In the genomic region with DNA sequence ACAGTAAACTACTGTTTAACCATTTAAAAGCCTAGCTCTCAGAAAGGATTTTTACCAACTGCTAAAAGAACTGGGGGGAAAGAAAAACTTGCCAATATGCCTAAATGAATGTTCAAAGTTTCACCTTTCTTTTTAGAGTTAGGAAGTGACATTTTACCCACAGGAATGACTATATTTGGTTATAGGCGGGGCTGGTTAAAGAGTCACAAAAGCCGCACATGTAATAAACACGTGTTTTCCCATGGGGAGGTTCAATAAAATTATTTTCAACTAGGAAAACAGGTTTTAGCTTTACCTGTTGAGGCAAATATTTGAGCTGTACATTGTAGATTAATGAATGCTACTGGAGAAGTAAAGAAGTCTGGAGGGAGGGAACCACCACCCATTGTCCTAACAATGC, we compare ENCODE assay signal across 14 cellular contexts. TPM values are rescaled to one million over a fixed set of nuclear protein-coding genes. Genes with fewer than 3 reads are reported as not detected.
DNase-seq lines count a peak whose midpoint lies in the region; ATAC-seq, FAIRE-seq and TF ChIP-seq lines count a peak whose summit lies in the region.
"Had no signal": no experiment of that assay in that cellular context is flagged by ENCODE, and none has a peak within 500 bp of the region (broad histone marks: within the 10 kb centered on the region; RNA-seq: fewer than 3 reads in every experiment).

No MANE protein-coding gene starts in this region.

- H3K36me3 Mint-ChIP-seq in activated naive CD8-positive, alpha-beta T cell treated with anti-CD3 and anti-CD28 coated beads, Interleukin-2, amount 50 U/mL, for 24 hours (ENCODE audit: low read depth) = peaks cover 7% of the 10 kb centered on the region
- H3K36me3 Mint-ChIP-seq in nephron (ENCODE audit: low read depth) = peaks cover 22% of the 10 kb centered on the region
- peaks cover 25% of the 10 kb centered on the region for H3K36me3 Mint-ChIP-seq in T-cell

- H3K27me3 Mint-ChIP-seq in activated naive CD8-positive, alpha-beta T cell treated with anti-CD3 and anti-CD28 coated beads, Interleukin-2, amount 50 U/mL, for 24 hours = no peaks in the 10 kb centered on the region
- peaks cover 4% of the 10 kb centered on the region for H3K27me3 Mint-ChIP-seq in nephron (ENCODE audit: low read depth)
- no peaks in the 10 kb centered on the region for H3K27me3 Mint-ChIP-seq in T-cell
- H3K27me3 Mint-ChIP-seq: activated naive CD4-positive, alpha-beta T cell treated with anti-CD3 and anti-CD28 coated beads, Interleukin-2, amount 50 U/mL, for 24 hours had no signal

- peaks cover 6% of the 10 kb centered on the region for H3K9me3 Mint-ChIP-seq in activated naive CD8-positive, alpha-beta T cell treated with anti-CD3 and anti-CD28 coated beads, Interleukin-2, amount 50 U/mL, for 24 hours
- H3K9me3 Mint-ChIP-seq in nephron (peaks cover 7% of the 10 kb centered on the region), T-cell (peaks cover 0 to 4% (median 4%) of the 10 kb centered on the region in 3 donors)
- H3K9me3 Mint-ChIP-seq: activated naive CD4-positive, alpha-beta T cell treated with anti-CD3 and anti-CD28 coated beads, Interleukin-2, amount 50 U/mL, for 24 hours had no signal

- ATAC-seq in activated naive CD8-positive, alpha-beta T cell treated with anti-CD3 and anti-CD28 coated beads, Interleukin-2, amount 50 U/mL, for 24 hours = no peak
- no peak for ATAC-seq in T-cell (replicated peaks in 1 of 4)
- ATAC-seq: activated CD8-positive, alpha-beta T cell treated with anti-CD3 and anti-CD28 coated beads, Interleukin-2, amount 10 ng/mL, durations not matched to agents 7 days and 5 days had no signal

- intact Hi-C loops in posterior cingulate gyrus (cut with DNase I) = no loop called here

- peaks cover 3% of the 10 kb centered on the region for H3K4me1 Mint-ChIP-seq in activated naive CD8-positive, alpha-beta T cell treated with anti-CD3 and anti-CD28 coated beads, Interleukin-2, amount 50 U/mL, for 24 hours
- no peaks in the 10 kb centered on the region for H3K4me1 Mint-ChIP-seq in nephron
- peaks cover 0 to 7% (median 0%) of the 10 kb centered on the region in 3 donors for H3K4me1 Mint-ChIP-seq in T-cell
- H3K4me1 Mint-ChIP-seq: CD14-positive monocyte had no signal

- H3K27ac Mint-ChIP-seq in activated naive CD8-positive, alpha-beta T cell treated with anti-CD3 and anti-CD28 coated beads, Interleukin-2, amount 50 U/mL, for 24 hours = no peak overlapping the region
- peak overlapping the region; percentile 33 to 53 (median 37) for H3K27ac Mint-ChIP-seq in nephron
- H3K27ac Mint-ChIP-seq in T-cell = no peak overlapping the region
- H3K27ac Mint-ChIP-seq: activated CD8-positive, alpha-beta T cell treated with anti-CD3 and anti-CD28 coated beads, Interleukin-2, amount 10 ng/mL, durations not matched to agents 7 days and 5 days; activated naive CD4-positive, alpha-beta T cell treated with anti-CD3 and anti-CD28 coated beads, Interleukin-2, amount 50 U/mL, for 24 hours; CD14-positive monocyte had no signal

- FAIRE-seq in GM12891 (lab: Jason Lieb, UNC) = no peak

- POLR2A ChIA-PET in T-cell (lab: Charles Lee) = no interaction called here

- TF ChIP-seq CTCF in nephron (IDR thresholded peaks at IDR 0.05; ENCODE audit: unreplicated experiment in 3 of 3) = no peak

- peak overlapping the region; percentile 26 for H3K4me3 Mint-ChIP-seq in activated naive CD8-positive, alpha-beta T cell treated with anti-CD3 and anti-CD28 coated beads, Interleukin-2, amount 50 U/mL, for 24 hours
- H3K4me3 Mint-ChIP-seq in nephron = no peak overlapping the region
- no peak overlapping the region for H3K4me3 Mint-ChIP-seq in T-cell
- H3K4me3 Mint-ChIP-seq: activated CD8-positive, alpha-beta T cell treated with anti-CD3 and anti-CD28 coated beads, Interleukin-2, amount 10 ng/mL, durations not matched to agents 7 days and 5 days; activated naive CD4-positive, alpha-beta T cell treated with anti-CD3 and anti-CD28 coated beads, Interleukin-2, amount 50 U/mL, for 24 hours; CD14-positive monocyte had no signal

- CTCF ChIA-PET in T-cell (lab: Charles Lee) = interaction anchor here in 1 of 2 donors (0.6 kb wide), 2 partner anchors 16 to 180 kb away, joined by 4 read pairs; no protein-coding TSS in a partner anchor

- DNase-seq in GM12891 (ENCODE audit: insufficient read length, low spot score) (peak; percentile 4), HT-29 (ENCODE audit: low spot score) (peak; percentile 80), mucosa of gallbladder (ENCODE audit: low spot score) (no peak), DMS114 treated with DMSO at 0.1 percent for 48 hours (lab: John Stamatoyannopoulos, UW; ENCODE audit: unreplicated experiment) (no peak), T-cell (no peak), posterior cingulate gyrus (no peak)
- DNase-seq in activated naive CD8-positive, alpha-beta T cell treated with anti-CD3 and anti-CD28 coated beads, Interleukin-2, amount 50 U/mL, for 24 hours = no peak
- DNase-seq: activated CD8-positive, alpha-beta T cell treated with anti-CD3 and anti-CD28 coated beads, Interleukin-2, amount 10 ng/mL, durations not matched to agents 7 days and 5 days; dorsolateral prefrontal cortex; KG1; thyroid gland had no signal

- no peak for TF ChIP-seq POLR2A in GM12891 (IDR thresholded peaks at IDR 0.05; ENCODE audit: low read depth, low read length)

TF ChIP-seq in GM12891, 5 proteins besides CTCF, POLR2A, EP300 and RAD21:
- no peak for TF ChIP-seq POLR2AphosphoS5 (IDR thresholded peaks at IDR 0.05; ENCODE audit: low read depth, low read length)
- TF ChIP-seq TAF1 (IDR thresholded peaks at IDR 0.05; ENCODE audit: low read depth, low read length) = no peak
- no peak for TF ChIP-seq POU2F2 (IDR thresholded peaks at IDR 0.05; ENCODE audit: low read depth, low read length)
- no peak for TF ChIP-seq PAX5 (IDR thresholded peaks at IDR 0.05; ENCODE audit: insufficient read depth, low read length, severe bottlenecking)
- no peak for TF ChIP-seq SPI1 (IDR thresholded peaks at IDR 0.05; ENCODE audit: low read depth, low read length)

RNA-seq across cellular contexts. Expression of a gene that starts 41.6 kb away (rescaled TPM):
- polyA plus RNA-seq in GM12891 (2012; ENCODE audit: low read depth, missing spikeins) = 18.7 TPM
- total RNA-seq in HT-29 (2014; rRNA removed; shearing (Covaris generic)) = 82.3 and 95.2 TPM in 2 replicates
- total RNA-seq in mucosa of gallbladder = 61.3 TPM
- total RNA-seq in T-cell = 10 to 100 TPM in 4 of 5 donors, 1 to 10 TPM in 1; 7.6 to 22.8 (median 18.2) TPM

Comparison
In these comparisons a context has a peak if more than half of its experiments do, and no peak if none do; other contexts are left out.
1. DNase-seq: peak in GM12891 (single experiment) and HT-29 (single experiment); none in activated naive CD8-positive, alpha-beta T cell treated with anti-CD3 and anti-CD28 coated beads, Interleukin-2, amount 50 U/mL, for 24 hours (single experiment), mucosa of gallbladder (single experiment), DMS114 treated with DMSO at 0.1 percent for 48 hours (single experiment), T-cell (0 of 34) and posterior cingulate gyrus (0 of 10).
2. H3K27ac Mint-ChIP-seq: peak in nephron (3 of 3); none in activated naive CD8-positive, alpha-beta T cell treated with anti-CD3 and anti-CD28 coated beads, Interleukin-2, amount 50 U/mL, for 24 hours (single experiment) and T-cell (0 of 2).